ENCODE assay signal across 21 cellular contexts in the genomic region with DNA sequence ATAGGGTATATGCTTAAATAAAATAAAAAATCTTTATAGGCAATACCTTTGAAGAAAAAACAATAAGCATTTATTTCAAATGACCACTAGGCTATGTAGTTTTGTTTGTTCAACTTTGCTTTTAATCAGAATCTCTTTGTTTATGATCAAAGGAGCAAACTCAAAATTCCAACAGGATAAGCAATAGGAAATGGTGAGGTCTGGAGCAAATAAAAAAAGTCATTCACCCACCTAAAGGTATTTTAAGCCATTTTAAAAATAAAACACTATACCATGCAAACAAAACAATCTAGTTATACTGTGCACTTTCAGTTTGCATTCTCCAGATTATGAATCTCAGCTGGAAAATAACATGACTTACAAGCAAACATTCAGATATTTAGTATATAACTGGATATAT. TPM values are rescaled to one million over a fixed set of nuclear protein-coding genes. Genes with fewer than 3 reads are reported as not detected.
"Had no signal": no experiment of that assay in that cellular context is flagged by ENCODE, and none has a peak within 500 bp of the region (broad histone marks: within the 10 kb centered on the region; RNA-seq: fewer than 3 reads in every experiment).

No MANE protein-coding gene starts in this region.

- H3K36me3 ChIP-seq: ascending aorta, gastrocnemius medialis, tibial nerve had no signal

- H3K27me3 ChIP-seq: ascending aorta, gastrocnemius medialis, heart left ventricle, tibial nerve had no signal

- H3K27ac ChIP-seq: ascending aorta, coronary artery, gastrocnemius medialis, heart left ventricle, tibial nerve had no signal

- H3K27ac Mint-ChIP-seq: activated B cell treated with CpG ODN at 0.5 μM for 24 hours had no signal

- H3K4me1 Mint-ChIP-seq: activated B cell treated with CpG ODN at 0.5 μM for 24 hours, neural crest cell had no signal

- H3K4me1 ChIP-seq: ascending aorta, gastrocnemius medialis, heart left ventricle, tibial nerve had no signal

- H3K9me3 ChIP-seq: ascending aorta, gastrocnemius medialis, heart left ventricle, tibial nerve had no signal

- H3K27me3 Mint-ChIP-seq: activated B cell treated with CpG ODN at 0.5 μM for 24 hours; central memory CD8-positive, alpha-beta T cell had no signal

- DNase-seq: activated B cell treated with CpG ODN at 0.5 μM for 24 hours; activated CD4-positive, alpha-beta T cell treated with anti-CD3 and anti-CD28 coated beads for 48 hours; activated gamma-delta T cell; gastrocnemius medialis; heart left ventricle; kidney; retina; stimulated activated CD4-positive, alpha-beta T cell treated with anti-CD3 and anti-CD28 coated beads, Interleukin-12 subunit alpha, Interleukin-12 subunit beta, amount 100 ng/mL, for 4 hours; stimulated activated CD4-positive, alpha-beta T cell treated with anti-CD3 and anti-CD28 coated beads, Interleukin-1b, Interleukin-23, amount 100 ng/mL, for 48 hours; stimulated activated CD8-positive, alpha-beta memory T cell treated with anti-CD3 and anti-CD28 coated beads, Interleukin-4, amount 100 ng/mL, for 48 hours; stimulated activated naive CD4-positive, alpha-beta T cell; SW 1271 had no signal

- ATAC-seq: esophagus mucosa, gastrocnemius medialis, heart left ventricle, left lobe of liver had no signal

- H3K9me3 Mint-ChIP-seq: activated B cell treated with CpG ODN at 0.5 μM for 24 hours; central memory CD8-positive, alpha-beta T cell; neural crest cell; T-helper 2 cell treated with Interferon-gamma antibody and Interleukin-4, amounts not matched to agents 5 μg/mL and 100 μg/mL, for 36 hours had no signal

- H3K4me3 ChIP-seq: ascending aorta, coronary artery, gastrocnemius medialis, heart left ventricle, lung, tibial nerve had no signal

- H3K4me3 Mint-ChIP-seq: activated B cell treated with CpG ODN at 0.5 μM for 24 hours; central memory CD8-positive, alpha-beta T cell; neural crest cell; T-helper 2 cell treated with Interferon-gamma antibody and Interleukin-4, amounts not matched to agents 5 μg/mL and 100 μg/mL, for 36 hours had no signal

RNA-seq across cellular contexts. Expression of a gene that starts 50.0 kb away (rescaled TPM):
- total RNA-seq: neural crest cell had no signal
